1 cellular context compared by ENCODE assay signal in genomic region chr16:68737046-68737729, GRCh38.
TF ChIP-seq lines count a peak whose summit lies in the region.

CDH1 (plus strand) TSS chr16:68737292; CDS start chr16:68737416, 124 bp downstream.

TF ChIP-seq in HCT116, 20 proteins besides CTCF, POLR2A, EP300 and RAD21 (continued from another document):
- TF ChIP-seq MAX (IDR thresholded peaks at IDR 0.05) (peak; percentile 72; the same call in 1 of the 2 replicates), EGR1 (IDR thresholded peaks at IDR 0.05; ENCODE audit: low read depth) (0 out of 2 replicates have a peak, but pooled peaks have one; percentile 28), SIN3A (IDR thresholded peaks at IDR 0.05; ENCODE audit: low read depth) (peak; percentile 90)
TF ChIP-seq in HCT116: peak in this region for 6.
